Comparison of ENCODE assay signal across 8 cellular contexts in genomic region chr1:159161001-159161718, GRCh38. TPM values are rescaled to one million over a fixed set of nuclear protein-coding genes. Genes with fewer than 3 reads are reported as not detected.
DNase-seq lines count a peak whose midpoint lies in the region; ATAC-seq, FAIRE-seq and TF ChIP-seq lines count a peak whose summit lies in the region.

No MANE protein-coding gene starts in this region.

- no peaks in the 10 kb centered on the region for H3K36me3 ChIP-seq in pancreas

- peaks cover 0 to 7% (median 3%) of the 10 kb centered on the region in 4 donors for H3K27me3 ChIP-seq in pancreas

- peaks cover 7% of the 10 kb centered on the region for H3K27me3 Mint-ChIP-seq in type B pancreatic cell

- no peak overlapping the region for H3K4me3 Mint-ChIP-seq in type B pancreatic cell

- WGBS in pancreas, 2 donors: 1% methylated on average over 4 of the region's 4 CpGs

- H3K4me1 Mint-ChIP-seq in type B pancreatic cell (ENCODE audit: unreplicated experiment): no peaks in the 10 kb centered on the region

- DNase-seq in GM04503 (ENCODE audit: low read depth) (peak; percentile 77), H4 (ENCODE audit: low spot score) (peak; percentile 82), SHP77 (lab: John Stamatoyannopoulos, UW) (peak; percentile 29 to 34), foreskin melanocyte (peak; percentile 64), pancreas (peak; percentile 64 to 83 (median 74)), type B pancreatic cell (ENCODE audit: extremely low spot score, unreplicated experiment) (peak; percentile 80)
- peak; percentile 36 for DNase-seq in activated T-helper 9 cell treated with anti-CD3 and anti-CD28 coated beads, Interleukin-2, amount 50 U/mL, for 16 hours (ENCODE audit: low read depth)

- FAIRE-seq in pancreas (lab: Jason Lieb, UNC): peak; percentile 87

- no peak overlapping the region for H3K27ac Mint-ChIP-seq in type B pancreatic cell

- ATAC-seq in pancreas: peak; percentile 92 to 100 (median 100)

- no peak overlapping the region for H3K4me3 ChIP-seq in pancreas

- H3K4me1 ChIP-seq in pancreas: peaks cover 0 to 3% (median 0%) of the 10 kb centered on the region in 3 donors

- no peaks in the 10 kb centered on the region for H3K9me3 ChIP-seq in pancreas

- no peaks in the 10 kb centered on the region for H3K9me3 Mint-ChIP-seq in type B pancreatic cell

- TF ChIP-seq CTCF in LNCAP (IDR thresholded peaks at IDR 0.05) (peak; percentile 100), pancreas (IDR thresholded peaks at IDR 0.05) (peak; percentile 85 to 95 (median 90)), type B pancreatic cell (conservative IDR thresholded peaks at IDR 0.05) (peak; percentile 97)

- no peak overlapping the region for H3K27ac ChIP-seq in pancreas

- intact Hi-C loops in pancreas (cut with DNase I): loop anchor here in 1 of 3 donors (10.0 kb wide), 1 partner anchor 634 kb away; no protein-coding TSS in a partner anchor

- H3K36me3 Mint-ChIP-seq in type B pancreatic cell: no peaks in the 10 kb centered on the region

RNA-seq across cellular contexts. Expression of gene CADM3, which starts 10.3 kb away (rescaled TPM):
- total RNA-seq in H4 (2014; rRNA removed; shearing (Covaris generic)): 6.4 and 10.1 TPM in 2 replicates
- total RNA-seq in pancreas (1 to 10 TPM in 1 of 6 donors, under 1 TPM in 5; 0.25 to 1.4 (median 0.65) TPM), type B pancreatic cell (ENCODE audit: low replicate concordance) (3.4 and 5.8 TPM in 2 replicates)
- polyA plus RNA-seq in pancreas: 1 to 10 TPM; 1.0 to 1.4 TPM

RNA-seq across cellular contexts. Expression of gene ACKR1, which starts 43.5 kb away (rescaled TPM):
- total RNA-seq in H4 (2014; rRNA removed; shearing (Covaris generic)): not detected in 2 replicates
- total RNA-seq in pancreas (10 to 100 TPM in 2 of 6 donors, 1 to 10 TPM in 4; 4.1 to 13.5 (median 7.2) TPM), type B pancreatic cell (ENCODE audit: low replicate concordance) (0.17 and 0.63 TPM in 2 replicates)
- 10 to 100 TPM; 22.7 to 27.0 TPM for polyA plus RNA-seq in pancreas

Comparison
In these comparisons a context has a peak if more than half of its experiments do, and no peak if none do; other contexts are left out.
1. DNase-seq: peak in every context shown above with its lines; median percentile 82 in H4; 80 in type B pancreatic cell; 77 in GM04503; 74 in pancreas; 64 in foreskin melanocyte; 36 in activated T-helper 9 cell treated with anti-CD3 and anti-CD28 coated beads, Interleukin-2, amount 50 U/mL, for 16 hours; 32 in SHP77.